9 cellular contexts compared by ENCODE assay signal in the genomic region with DNA sequence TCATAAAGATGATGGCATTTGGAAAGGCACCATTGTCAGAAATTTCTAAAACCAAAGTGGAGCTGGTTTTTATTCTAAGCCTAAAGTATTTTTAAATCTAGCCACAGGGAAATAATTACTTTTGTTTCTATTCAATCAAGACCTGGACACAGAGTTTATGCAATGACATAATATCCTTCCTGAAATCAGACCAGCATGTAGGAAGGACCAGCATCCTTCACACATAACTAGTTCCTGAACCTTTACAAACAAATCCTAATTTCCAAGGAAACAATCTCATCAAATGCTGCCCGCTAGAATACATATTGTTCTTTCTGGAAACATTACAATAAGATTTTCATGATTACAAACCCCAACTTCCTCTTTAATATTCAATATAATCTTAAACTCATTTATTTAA. TPM values are rescaled to one million over a fixed set of nuclear protein-coding genes. Genes with fewer than 3 reads are reported as not detected.
DNase-seq lines count a peak whose midpoint lies in the region; ATAC-seq, FAIRE-seq and TF ChIP-seq lines count a peak whose summit lies in the region.
"Had no signal": no experiment of that assay in that cellular context is flagged by ENCODE, and none has a peak within 500 bp of the region (broad histone marks: within the 10 kb centered on the region; RNA-seq: fewer than 3 reads in every experiment).

No MANE protein-coding gene starts in this region.

- H3K36me3 Mint-ChIP-seq in immature natural killer cell: no peaks in the 10 kb centered on the region

- peaks cover 0 to 3% (median 0%) of the 10 kb centered on the region in 6 donors for H3K9me3 Mint-ChIP-seq in immature natural killer cell

- H3K9me3 ChIP-seq in thoracic aorta: no peaks in the 10 kb centered on the region

- TF ChIP-seq POLR2A in GM12892 (IDR thresholded peaks at IDR 0.05; ENCODE audit: low read depth, low read length): no peak

- H3K27me3 ChIP-seq in thoracic aorta (replicated peaks; ENCODE audit: insufficient read depth): no peaks in the 10 kb centered on the region

- DNase-seq in OCI-M1 (lab: John Stamatoyannopoulos, UW): peak; percentile 24
- peak; percentile 96 for DNase-seq in dermis blood vessel endothelial cell
- DNase-seq in lung microvascular endothelial cell (ENCODE audit: low read depth in 2 of 2): peak; percentile 95
- DNase-seq in thoracic aorta (ENCODE audit: low spot score): no peak
- DNase-seq in immature natural killer cell: no peak
- DNase-seq in GM12892 (ENCODE audit: insufficient read length): no peak
- DNase-seq: T-helper 17 cell had no signal

- peaks cover 41 to 61% of the 10 kb centered on the region in 2 donors for H3K4me1 ChIP-seq in thoracic aorta (ENCODE audit: control insufficient read depth in 1 of 2, low read depth in 2 of 2)

- H3K4me3 Mint-ChIP-seq in immature natural killer cell: no peak overlapping the region
- H3K4me3 Mint-ChIP-seq: T-helper 17 cell had no signal

- peaks cover 0 to 14% (median 6%) of the 10 kb centered on the region in 3 donors for H3K27me3 Mint-ChIP-seq in immature natural killer cell (ENCODE audit: low read depth in 3 of 3)

- ATAC-seq in thoracic aorta (ENCODE audit: insufficient number of reproducible peaks, low FRiP score, low read depth) (no peak), HG02970 (IDR thresholded peaks at IDR 0.05; ENCODE audit: low FRiP score, unreplicated experiment) (no peak), HG02852 (IDR thresholded peaks at IDR 0.05; ENCODE audit: unreplicated experiment) (no peak)
- ATAC-seq: T-helper 17 cell had no signal

- H3K27ac ChIP-seq in thoracic aorta: peak overlapping the region in 1 of 2 donors; percentile 94

- H3K4me3 ChIP-seq in thoracic aorta: peak overlapping the region; percentile 89

- peaks cover 9 to 15% of the 10 kb centered on the region in 2 donors for H3K4me1 Mint-ChIP-seq in immature natural killer cell

- TF ChIP-seq CTCF in thoracic aorta (IDR thresholded peaks at IDR 0.05): no peak

- H3K27ac Mint-ChIP-seq in immature natural killer cell: no peak overlapping the region
- H3K27ac Mint-ChIP-seq: T-helper 17 cell had no signal

- no peak for FAIRE-seq in GM12892 (lab: Jason Lieb, UNC)

- H3K36me3 ChIP-seq in thoracic aorta: no peaks in the 10 kb centered on the region

RNA-seq across cellular contexts. Expression of a gene that starts 1.5 kb away (rescaled TPM):
- total RNA-seq in dermis blood vessel endothelial cell (27.1 and 27.7 TPM in 2 replicates), lung microvascular endothelial cell (16.3 and 23.6 TPM in 2 replicates), thoracic aorta (10 to 100 TPM; 43.9 to 47.1 TPM)
- not detected for polyA plus RNA-seq in immature natural killer cell
- 3.4 TPM for polyA plus RNA-seq in GM12892 (2012; ENCODE audit: missing spikeins)
- total RNA-seq: T-helper 17 cell had no signal

Comparison
In these comparisons a context has a peak if more than half of its experiments do, and no peak if none do; other contexts are left out.
1. DNase-seq: peak in OCI-M1 (single experiment), dermis blood vessel endothelial cell (single experiment) and lung microvascular endothelial cell (2 of 2); none in thoracic aorta (single experiment), immature natural killer cell (0 of 3) and GM12892 (single experiment).